Comparison of ENCODE assay signal across 10 cellular contexts in the genomic region with DNA sequence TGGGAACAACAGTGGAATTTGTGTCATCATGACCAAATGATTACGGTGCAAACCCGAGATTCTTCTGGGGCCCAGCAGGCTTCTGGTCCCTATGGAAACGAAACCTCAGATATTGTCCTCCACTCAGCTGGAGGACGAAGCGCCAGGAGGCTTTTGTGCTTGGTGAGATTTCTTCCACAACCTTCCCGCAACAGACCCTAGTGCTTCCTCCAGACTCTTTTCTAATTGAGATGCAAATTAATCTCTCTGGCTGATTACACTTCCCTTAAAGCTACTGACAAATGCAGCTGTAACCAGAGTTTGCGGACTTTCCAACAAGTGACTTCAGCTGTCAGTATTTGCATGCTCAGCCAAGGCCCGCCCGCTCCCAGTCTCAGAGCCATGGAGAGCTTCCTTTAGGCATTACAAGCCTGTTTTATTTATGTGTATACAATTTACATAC.
DNase-seq lines count a peak whose midpoint lies in the region; ATAC-seq and TF ChIP-seq lines count a peak whose summit lies in the region.
"Had no signal": no experiment of that assay in that cellular context is flagged by ENCODE, and none has a peak within 500 bp of the region (broad histone marks: within the 10 kb centered on the region; RNA-seq: fewer than 3 reads in every experiment).

No MANE protein-coding gene starts in this region.

- under 1% methylated on average over 9 of the region's 9 CpGs for WGBS in HUES64

- no peaks in the 10 kb centered on the region for H3K9me3 ChIP-seq in HUES64 (ENCODE audit: insufficient read depth, low read depth, low read length)
- H3K9me3 ChIP-seq in CD8-positive, alpha-beta T cell (ENCODE audit: low read length) = no peaks in the 10 kb centered on the region
- H3K9me3 ChIP-seq: thyroid gland had no signal

- no peak for TF ChIP-seq CTCF in CD8-positive, alpha-beta T cell (IDR thresholded peaks at IDR 0.05)
- TF ChIP-seq CTCF in coronary artery (IDR thresholded peaks at IDR 0.05) = no peak

- intact Hi-C loops in CD8-positive, alpha-beta T cell (cut with DNase I, micrococcal nuclease) = no loop called here

- H3K4me3 ChIP-seq in HUES64 (ENCODE audit: low read length) (peak overlapping the region; percentile 26; the same call in 1 of the 2 replicates), coronary artery (no peak overlapping the region)
- no peak overlapping the region for H3K4me3 ChIP-seq in CD8-positive, alpha-beta T cell (ENCODE audit: low read depth, low read length)
- H3K4me3 ChIP-seq: thyroid gland had no signal

- no peaks in the 10 kb centered on the region for H3K27me3 Mint-ChIP-seq in CD8-positive, alpha-beta T cell (ENCODE audit: low read depth)

- H3K27me3 ChIP-seq in HUES64 (ENCODE audit: insufficient read depth, low read length) = no peaks in the 10 kb centered on the region
- no peaks in the 10 kb centered on the region for H3K27me3 ChIP-seq in CD8-positive, alpha-beta T cell (ENCODE audit: insufficient read depth, low read length)
- H3K27me3 ChIP-seq: thyroid gland had no signal

- POLR2A ChIA-PET in CD8-positive, alpha-beta T cell (lab: Charles Lee) = no interaction called here

- DNase-seq in NCI-H2196 (lab: John Stamatoyannopoulos, UW; ENCODE audit: unreplicated experiment) (peak; percentile 23), NCI-H2196 treated with DMSO at 0.1 percent for 48 hours (lab: John Stamatoyannopoulos, UW; ENCODE audit: unreplicated experiment) (no peak), caudate nucleus (lab: John Stamatoyannopoulos, UW) (peak in 35 of 61 donors; percentile 6 to 68 (median 29)), superior temporal gyrus (ENCODE audit: extremely low spot score) (peak; percentile 76), coronary artery (ENCODE audit: low spot score) (no peak), GDM1 (lab: John Stamatoyannopoulos, UW) (no peak)
- no peak for DNase-seq in CD8-positive, alpha-beta T cell
- DNase-seq: thyroid gland had no signal

- H3K4me1 Mint-ChIP-seq in CD8-positive, alpha-beta T cell (ENCODE audit: low read depth) = no peaks in the 10 kb centered on the region

- H3K27ac Mint-ChIP-seq in CD8-positive, alpha-beta T cell = no peak overlapping the region
- H3K27ac Mint-ChIP-seq: activated T-helper 1 cell treated with anti-CD3 and anti-CD28 coated beads, Interleukin-12 subunit alpha, Interleukin-12 subunit beta, Interleukin-2, Interleukin-4 antibody, amounts not matched to agents 30 ng/mL and 10 ng/mL and 1 ng/mL, durations not matched to agents 14 hours and 24 hours and 36 hours had no signal

- no peak for ATAC-seq in CD8-positive, alpha-beta T cell

- no peaks in the 10 kb centered on the region for H3K9me3 Mint-ChIP-seq in CD8-positive, alpha-beta T cell
- H3K9me3 Mint-ChIP-seq: activated T-helper 1 cell treated with anti-CD3 and anti-CD28 coated beads, Interleukin-12 subunit alpha, Interleukin-12 subunit beta, Interleukin-2, Interleukin-4 antibody, amounts not matched to agents 30 ng/mL and 10 ng/mL and 1 ng/mL, durations not matched to agents 14 hours and 24 hours and 36 hours had no signal

- no peak overlapping the region for H3K4me3 Mint-ChIP-seq in CD8-positive, alpha-beta T cell
- H3K4me3 Mint-ChIP-seq: activated T-helper 1 cell treated with anti-CD3 and anti-CD28 coated beads, Interleukin-12 subunit alpha, Interleukin-12 subunit beta, Interleukin-2, Interleukin-4 antibody, amounts not matched to agents 30 ng/mL and 10 ng/mL and 1 ng/mL, durations not matched to agents 14 hours and 24 hours and 36 hours had no signal

- peaks cover 41% of the 10 kb centered on the region for H3K36me3 Mint-ChIP-seq in CD8-positive, alpha-beta T cell

- H3K4me1 ChIP-seq in HUES64 (ENCODE audit: insufficient read depth, low read length) = peaks cover 53% of the 10 kb centered on the region
- H3K4me1 ChIP-seq in CD8-positive, alpha-beta T cell (ENCODE audit: insufficient read depth, low read length) = no peaks in the 10 kb centered on the region
- H3K4me1 ChIP-seq: thyroid gland had no signal

- CTCF ChIA-PET in CD8-positive, alpha-beta T cell (lab: Charles Lee) = no interaction called here

- H3K27ac ChIP-seq in HUES64 (ENCODE audit: low read depth, low read length) = peak overlapping the region; percentile 81
- peak overlapping the region; percentile 52 for H3K27ac ChIP-seq in caudate nucleus (ENCODE audit: low read depth, low read length)
- H3K27ac ChIP-seq in CD8-positive, alpha-beta T cell (ENCODE audit: low read depth, low read length) = no peak overlapping the region
- H3K27ac ChIP-seq in coronary artery = no peak overlapping the region
- H3K27ac ChIP-seq: thyroid gland had no signal

- peak overlapping the region; percentile 35; the same call in 1 of the 2 replicates for H3K9ac ChIP-seq in HUES64 (ENCODE audit: low read depth, low read length)

- no peaks in the 10 kb centered on the region for H3K36me3 ChIP-seq in HUES64 (ENCODE audit: insufficient read depth, low read length)
- peaks cover 3% of the 10 kb centered on the region for H3K36me3 ChIP-seq in CD8-positive, alpha-beta T cell (ENCODE audit: insufficient read depth, low read length)

Comparison
In these comparisons a context has a peak if more than half of its experiments do, and no peak if none do; other contexts are left out.
1. DNase-seq: peak in NCI-H2196 (single experiment), caudate nucleus (35 of 61) and superior temporal gyrus (single experiment); none in NCI-H2196 treated with DMSO at 0.1 percent for 48 hours (single experiment), CD8-positive, alpha-beta T cell (0 of 7), coronary artery (single experiment) and GDM1 (single experiment).
2. H3K27ac ChIP-seq: peak in HUES64 (single experiment) and caudate nucleus (single experiment); none in CD8-positive, alpha-beta T cell (single experiment) and coronary artery (0 of 2).